Comparison of ENCODE assay signal across 6 cellular contexts in genomic region chr2:153623020-153623419, GRCh38.
"Had no signal": no experiment of that assay in that cellular context is flagged by ENCODE, and none has a peak within 500 bp of the region (broad histone marks: within the 10 kb centered on the region; RNA-seq: fewer than 3 reads in every experiment).

No MANE protein-coding gene starts in this region.

- H3K4me1 Mint-ChIP-seq: IgD-negative memory B cell had no signal

- H3K27ac ChIP-seq: HL-60 had no signal

- FAIRE-seq: HTR-8/SVneo, K562 had no signal

- H3K4me3 Mint-ChIP-seq: IgD-negative memory B cell had no signal

- H3K27me3 Mint-ChIP-seq: IgD-negative memory B cell had no signal

- DNase-seq: IMR-90, KBM-7 had no signal

- H3K36me3 Mint-ChIP-seq: IgD-negative memory B cell had no signal

- H3K4me3 ChIP-seq: K562 had no signal

- H3K27ac Mint-ChIP-seq: IgD-negative memory B cell had no signal
